ENCODE assay signal across 1 cellular context in the genomic region with DNA sequence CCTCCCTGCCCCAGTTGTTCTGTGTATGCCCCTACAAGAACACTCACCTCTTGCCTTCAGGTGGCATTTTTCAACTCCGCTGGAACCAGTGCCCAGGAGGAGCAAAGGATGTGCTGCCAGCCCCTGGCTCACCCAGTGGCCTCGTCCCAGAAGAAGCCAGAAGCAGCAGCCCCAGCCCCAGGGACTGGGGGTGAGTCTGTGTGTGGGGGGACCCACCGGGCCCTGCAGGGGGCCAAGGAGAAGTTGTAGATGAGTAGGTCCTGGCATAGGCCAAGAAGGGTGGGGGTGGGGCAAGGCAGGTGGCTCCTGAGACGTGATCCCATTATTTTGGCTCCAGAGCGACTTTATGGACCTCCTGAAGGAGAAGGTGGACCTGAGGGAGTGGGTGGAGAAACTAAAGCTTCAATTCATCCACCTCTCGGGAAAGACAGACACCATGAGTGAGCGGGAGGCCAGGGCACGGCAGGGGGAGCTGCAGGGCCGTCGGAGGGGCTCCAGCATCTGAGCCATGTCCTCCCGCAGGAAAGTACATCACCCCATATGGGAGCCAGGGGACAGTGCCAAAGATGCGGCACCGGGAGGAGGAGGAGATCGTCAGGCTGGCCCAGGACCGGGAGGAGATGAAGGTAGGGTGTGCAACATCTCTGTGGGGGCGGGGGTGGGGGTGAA.
TF ChIP-seq lines count a peak whose summit lies in the region.

No MANE protein-coding gene starts in this region.

TF ChIP-seq in WTC11, 78 proteins besides CTCF, POLR2A, EP300 and RAD21 (continued from another document):
- TF ChIP-seq SMAD4 (CRISPR knock-in tag; IDR thresholded peaks at IDR 0.05): no peak
- TF ChIP-seq MXD4 (CRISPR knock-in tag; IDR thresholded peaks at IDR 0.05; ENCODE audit: borderline replicate concordance): no peak
- TF ChIP-seq TEAD1 (CRISPR knock-in tag; IDR thresholded peaks at IDR 0.05): no peak
- no peak for TF ChIP-seq ZNF263 (CRISPR knock-in tag; IDR thresholded peaks at IDR 0.05; ENCODE audit: low read depth)
- TF ChIP-seq, protein P1, sequence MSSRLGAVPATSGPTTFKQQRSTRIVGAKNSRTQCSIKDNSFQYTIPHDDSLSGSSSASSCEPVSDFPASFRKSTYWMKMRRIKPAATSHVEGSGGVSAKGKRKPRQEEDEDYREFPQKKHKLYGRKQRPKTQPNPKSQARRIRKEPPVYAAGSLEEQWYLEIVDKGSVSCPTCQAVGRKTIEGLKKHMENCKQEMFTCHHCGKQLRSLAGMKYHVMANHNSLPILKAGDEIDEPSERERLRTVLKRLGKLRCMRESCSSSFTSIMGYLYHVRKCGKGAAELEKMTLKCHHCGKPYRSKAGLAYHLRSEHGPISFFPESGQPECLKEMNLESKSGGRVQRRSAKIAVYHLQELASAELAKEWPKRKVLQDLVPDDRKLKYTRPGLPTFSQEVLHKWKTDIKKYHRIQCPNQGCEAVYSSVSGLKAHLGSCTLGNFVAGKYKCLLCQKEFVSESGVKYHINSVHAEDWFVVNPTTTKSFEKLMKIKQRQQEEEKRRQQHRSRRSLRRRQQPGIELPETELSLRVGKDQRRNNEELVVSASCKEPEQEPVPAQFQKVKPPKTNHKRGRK (CRISPR knock-in tag; IDR thresholded peaks at IDR 0.05; ENCODE audit: borderline replicate concordance): no peak
- TF ChIP-seq CREM (CRISPR knock-in tag; IDR thresholded peaks at IDR 0.05): no peak
- no peak for TF ChIP-seq ZBTB21 (CRISPR knock-in tag; IDR thresholded peaks at IDR 0.05; ENCODE audit: borderline replicate concordance)
- TF ChIP-seq, protein P2, sequence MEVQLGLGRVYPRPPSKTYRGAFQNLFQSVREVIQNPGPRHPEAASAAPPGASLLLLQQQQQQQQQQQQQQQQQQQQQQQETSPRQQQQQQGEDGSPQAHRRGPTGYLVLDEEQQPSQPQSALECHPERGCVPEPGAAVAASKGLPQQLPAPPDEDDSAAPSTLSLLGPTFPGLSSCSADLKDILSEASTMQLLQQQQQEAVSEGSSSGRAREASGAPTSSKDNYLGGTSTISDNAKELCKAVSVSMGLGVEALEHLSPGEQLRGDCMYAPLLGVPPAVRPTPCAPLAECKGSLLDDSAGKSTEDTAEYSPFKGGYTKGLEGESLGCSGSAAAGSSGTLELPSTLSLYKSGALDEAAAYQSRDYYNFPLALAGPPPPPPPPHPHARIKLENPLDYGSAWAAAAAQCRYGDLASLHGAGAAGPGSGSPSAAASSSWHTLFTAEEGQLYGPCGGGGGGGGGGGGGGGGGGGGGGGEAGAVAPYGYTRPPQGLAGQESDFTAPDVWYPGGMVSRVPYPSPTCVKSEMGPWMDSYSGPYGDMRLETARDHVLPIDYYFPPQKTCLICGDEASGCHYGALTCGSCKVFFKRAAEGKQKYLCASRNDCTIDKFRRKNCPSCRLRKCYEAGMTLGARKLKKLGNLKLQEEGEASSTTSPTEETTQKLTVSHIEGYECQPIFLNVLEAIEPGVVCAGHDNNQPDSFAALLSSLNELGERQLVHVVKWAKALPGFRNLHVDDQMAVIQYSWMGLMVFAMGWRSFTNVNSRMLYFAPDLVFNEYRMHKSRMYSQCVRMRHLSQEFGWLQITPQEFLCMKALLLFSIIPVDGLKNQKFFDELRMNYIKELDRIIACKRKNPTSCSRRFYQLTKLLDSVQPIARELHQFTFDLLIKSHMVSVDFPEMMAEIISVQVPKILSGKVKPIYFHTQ (CRISPR knock-in tag; IDR thresholded peaks at IDR 0.05): no peak
